In genomic region chr10:14478639-14479038, GRCh38 we compare ENCODE assay signal across 8 cellular contexts.
DNase-seq lines count a peak whose midpoint lies in the region; ATAC-seq and TF ChIP-seq lines count a peak whose summit lies in the region.

No MANE protein-coding gene starts in this region.

- H3K4me1 ChIP-seq in right atrium auricular region, result peaks cover 0 to 7% of the 10 kb centered on the region in 2 donors

- H3K27ac Mint-ChIP-seq in activated T-cell treated with anti-CD3 and anti-CD28 coated beads, Interleukin-2, amount 50 U/mL, for 72 hours, result no peak overlapping the region
- H3K27ac Mint-ChIP-seq in activated naive CD4-positive, alpha-beta T cell treated with anti-CD3 and anti-CD28 coated beads, Interleukin-2, amount 50 U/mL, for 72 hours, result no peak overlapping the region

- no peak overlapping the region for H3K4me3 ChIP-seq in right atrium auricular region

- no peak overlapping the region for H3K27ac ChIP-seq in right atrium auricular region

- DNase-seq in activated T-cell treated with anti-CD3 and anti-CD28 coated beads, Interleukin-2, amount 50 U/mL, for 72 hours, result peak; percentile 19 to 23
- DNase-seq in activated T-cell treated with anti-CD3 and anti-CD28 coated beads, Interleukin-2, amount 50 U/mL, for 4 hours, result no peak
- DNase-seq in NCI-H146 treated with DMSO at 0.1 percent for 48 hours (lab: John Stamatoyannopoulos, UW; ENCODE audit: unreplicated experiment), result peak; percentile 87
- peak in 1 of 2 donors; percentile 19 for DNase-seq in activated naive CD4-positive, alpha-beta T cell treated with anti-CD3 and anti-CD28 coated beads, Interleukin-2, amount 50 U/mL, for 72 hours (ENCODE audit: low spot score in 2 of 2)
- DNase-seq in right atrium auricular region (ENCODE audit: low spot score), result peak; percentile 72
- peak; percentile 80 for DNase-seq in sciatic nerve (ENCODE audit: low spot score)
- no peak for DNase-seq in activated T-cell treated with anti-CD3 and anti-CD28 coated beads, Interleukin-2, amount 50 U/mL, for 1 hour

- H3K36me3 ChIP-seq in right atrium auricular region, result no peaks in the 10 kb centered on the region

- H3K36me3 Mint-ChIP-seq in activated T-cell treated with anti-CD3 and anti-CD28 coated beads, Interleukin-2, amount 50 U/mL, for 72 hours (ENCODE audit: insufficient read depth in 2 of 2), result peaks cover 0 to 2% of the 10 kb centered on the region in 2 donors
- no peaks in the 10 kb centered on the region for H3K36me3 Mint-ChIP-seq in activated T-cell treated with anti-CD3 and anti-CD28 coated beads, Interleukin-2, amount 50 U/mL, for 4 hours (ENCODE audit: insufficient read depth)
- no peaks in the 10 kb centered on the region for H3K36me3 Mint-ChIP-seq in activated naive CD4-positive, alpha-beta T cell treated with anti-CD3 and anti-CD28 coated beads, Interleukin-2, amount 50 U/mL, for 72 hours

- TF ChIP-seq CTCF in right atrium auricular region (IDR thresholded peaks at IDR 0.05), result peak; percentile 36 to 75

- peak; percentile 32 to 47 for ATAC-seq in activated T-cell treated with anti-CD3 and anti-CD28 coated beads, Interleukin-2, amount 50 U/mL, for 72 hours (replicated peaks in 1 of 2)
- ATAC-seq in activated T-cell treated with anti-CD3 and anti-CD28 coated beads, Interleukin-2, amount 50 U/mL, for 4 hours, result no peak
- peak; percentile 52 to 54 for ATAC-seq in activated naive CD4-positive, alpha-beta T cell treated with anti-CD3 and anti-CD28 coated beads, Interleukin-2, amount 50 U/mL, for 72 hours
- ATAC-seq in sciatic nerve (peak; percentile 87), GM21390 (IDR thresholded peaks at IDR 0.05; ENCODE audit: unreplicated experiment) (no peak)

- H3K4me1 Mint-ChIP-seq in activated T-cell treated with anti-CD3 and anti-CD28 coated beads, Interleukin-2, amount 50 U/mL, for 72 hours (ENCODE audit: low read depth), result no peaks in the 10 kb centered on the region
- H3K4me1 Mint-ChIP-seq in activated T-cell treated with anti-CD3 and anti-CD28 coated beads, Interleukin-2, amount 50 U/mL, for 4 hours (ENCODE audit: low read depth), result peaks cover 3% of the 10 kb centered on the region

- no peak overlapping the region for H3K4me3 Mint-ChIP-seq in activated T-cell treated with anti-CD3 and anti-CD28 coated beads, Interleukin-2, amount 50 U/mL, for 72 hours
- H3K4me3 Mint-ChIP-seq in activated T-cell treated with anti-CD3 and anti-CD28 coated beads, Interleukin-2, amount 50 U/mL, for 4 hours, result no peak overlapping the region

- peaks cover 35% of the 10 kb centered on the region for H3K27me3 Mint-ChIP-seq in activated T-cell treated with anti-CD3 and anti-CD28 coated beads, Interleukin-2, amount 50 U/mL, for 72 hours (ENCODE audit: low read depth)
- peaks cover 12% of the 10 kb centered on the region for H3K27me3 Mint-ChIP-seq in activated T-cell treated with anti-CD3 and anti-CD28 coated beads, Interleukin-2, amount 50 U/mL, for 4 hours (ENCODE audit: low read depth)

- no peaks in the 10 kb centered on the region for H3K9me3 ChIP-seq in right atrium auricular region

- intact Hi-C loops in sciatic nerve (cut with DNase I), result no loop called here

- no peaks in the 10 kb centered on the region for H3K27me3 ChIP-seq in right atrium auricular region

- H3K9me3 Mint-ChIP-seq in activated T-cell treated with anti-CD3 and anti-CD28 coated beads, Interleukin-2, amount 50 U/mL, for 72 hours, result no peaks in the 10 kb centered on the region
- H3K9me3 Mint-ChIP-seq in activated T-cell treated with anti-CD3 and anti-CD28 coated beads, Interleukin-2, amount 50 U/mL, for 4 hours, result no peaks in the 10 kb centered on the region
- no peaks in the 10 kb centered on the region for H3K9me3 Mint-ChIP-seq in activated naive CD4-positive, alpha-beta T cell treated with anti-CD3 and anti-CD28 coated beads, Interleukin-2, amount 50 U/mL, for 72 hours

Comparison
In these comparisons a context has a peak if more than half of its experiments do, and no peak if none do; other contexts are left out.
1. ATAC-seq: peak in activated T-cell treated with anti-CD3 and anti-CD28 coated beads, Interleukin-2, amount 50 U/mL, for 72 hours (2 of 2), activated naive CD4-positive, alpha-beta T cell treated with anti-CD3 and anti-CD28 coated beads, Interleukin-2, amount 50 U/mL, for 72 hours (2 of 2) and sciatic nerve (single experiment); none in activated T-cell treated with anti-CD3 and anti-CD28 coated beads, Interleukin-2, amount 50 U/mL, for 4 hours (0 of 2) and GM21390 (single experiment).
2. DNase-seq: peak in activated T-cell treated with anti-CD3 and anti-CD28 coated beads, Interleukin-2, amount 50 U/mL, for 72 hours (2 of 2), NCI-H146 treated with DMSO at 0.1 percent for 48 hours (single experiment), right atrium auricular region (single experiment) and sciatic nerve (single experiment); none in activated T-cell treated with anti-CD3 and anti-CD28 coated beads, Interleukin-2, amount 50 U/mL, for 4 hours (single experiment) and activated T-cell treated with anti-CD3 and anti-CD28 coated beads, Interleukin-2, amount 50 U/mL, for 1 hour (single experiment).